ENCODE assay signal across 19 cellular contexts in genomic region chr4:78737951-78738350, GRCh38. TPM values are rescaled to one million over a fixed set of nuclear protein-coding genes. Genes with fewer than 3 reads are reported as not detected.
DNase-seq lines count a peak whose midpoint lies in the region; ATAC-seq, FAIRE-seq and TF ChIP-seq lines count a peak whose summit lies in the region.
"Had no signal": no experiment of that assay in that cellular context is flagged by ENCODE, and none has a peak within 500 bp of the region (broad histone marks: within the 10 kb centered on the region; RNA-seq: fewer than 3 reads in every experiment).

No MANE protein-coding gene starts in this region.

- CTCF ChIA-PET in HepG2 (lab: Yijun Ruan, JAX; ENCODE audit: low intra/inter-chr PET ratio, low total read pairs) (no interaction called here), activated B cell treated with CpG ODN at 0.5 μM for 24 hours (lab: Charles Lee) (no interaction called here)

- TF ChIP-seq RAD21 in HepG2 (CRISPR knock-in tag; IDR thresholded peaks at IDR 0.05) = no peak

- no peaks in the 10 kb centered on the region for H3K27me3 ChIP-seq in HepG2 (ENCODE audit: control insufficient read depth in 1 of 2, insufficient read depth in 2 of 2, low read length in 2 of 2)
- H3K27me3 ChIP-seq in right lobe of liver = no peaks in the 10 kb centered on the region
- no peaks in the 10 kb centered on the region for H3K27me3 ChIP-seq in MM.1S (replicated peaks; ENCODE audit: insufficient read depth, low read length)

- H3K9me3 ChIP-seq in HepG2 (ENCODE audit: low read length) (no peaks in the 10 kb centered on the region), right lobe of liver (no peaks in the 10 kb centered on the region), MM.1S (replicated peaks; ENCODE audit: insufficient read depth, low read length) (no peaks in the 10 kb centered on the region)
- H3K9me3 ChIP-seq: A549, HAP-1 had no signal

- H3K4me3 ChIP-seq in HepG2 (replicated peaks in 1 of 3; ENCODE audit: insufficient read depth in 1 of 3, low read depth in 2 of 3, low read length in 3 of 3) (no peak overlapping the region), right lobe of liver (no peak overlapping the region), MM.1S (ENCODE audit: low read length) (no peak overlapping the region)
- H3K4me3 ChIP-seq: A549, HAP-1 had no signal

- no peak overlapping the region for H3K9ac ChIP-seq in HepG2 (ENCODE audit: insufficient read depth, low read depth, low read length)
- H3K9ac ChIP-seq in MM.1S (ENCODE audit: low read length) = no peak overlapping the region

- H3K36me3 Mint-ChIP-seq in activated B cell treated with CpG ODN at 0.5 μM for 24 hours (ENCODE audit: low read depth) = no peaks in the 10 kb centered on the region
- H3K36me3 Mint-ChIP-seq in naive B cell = no peaks in the 10 kb centered on the region
- H3K36me3 Mint-ChIP-seq: CD4-positive, CD25-positive, alpha-beta regulatory T cell; CD8-positive, alpha-beta memory T cell had no signal

- H3K27ac Mint-ChIP-seq in activated B cell treated with CpG ODN at 0.5 μM for 24 hours (peak overlapping the region; percentile 87), naive B cell (peak overlapping the region in 5 of 6 donors; percentile 49 to 80 (median 71))

- H3K27me3 Mint-ChIP-seq in activated B cell treated with CpG ODN at 0.5 μM for 24 hours = no peaks in the 10 kb centered on the region
- no peaks in the 10 kb centered on the region for H3K27me3 Mint-ChIP-seq in naive B cell
- H3K27me3 Mint-ChIP-seq: CD8-positive, alpha-beta memory T cell had no signal

- no peaks in the 10 kb centered on the region for H3F3A ChIP-seq in MM.1S (ENCODE audit: insufficient read depth, low read length)

- intact Hi-C loops in HepG2 (cut with micrococcal nuclease; ENCODE audit: unreplicated experiment) = no loop called here
- intact Hi-C loops in right lobe of liver (cut with DNase I) = no loop called here
- intact Hi-C loops in activated B cell treated with CpG ODN at 0.5 μM for 24 hours (cut with micrococcal nuclease) = loop anchor here (1.0 kb wide), 1 partner anchor 11 kb away; no protein-coding TSS in a partner anchor

- H3K79me2 ChIP-seq in HepG2 (ENCODE audit: insufficient read depth, low read length) (no peaks in the 10 kb centered on the region), MM.1S (ENCODE audit: low read length) (no peaks in the 10 kb centered on the region)

- ATAC-seq in HepG2 = no peak
- ATAC-seq in right lobe of liver = no peak
- no peak for ATAC-seq in activated B cell treated with CpG ODN at 0.5 μM for 24 hours (ENCODE audit: low read depth)
- ATAC-seq in naive B cell (ENCODE audit: low read depth in 2 of 2) = no peak
- ATAC-seq in GM21786 (IDR thresholded peaks at IDR 0.05; ENCODE audit: unreplicated experiment) = no peak
- ATAC-seq: A549 had no signal

- H3K4me1 ChIP-seq in HepG2 (ENCODE audit: insufficient read depth, low read length) (no peaks in the 10 kb centered on the region), right lobe of liver (no peaks in the 10 kb centered on the region), MM.1S (ENCODE audit: low read length) (no peaks in the 10 kb centered on the region)
- H3K4me1 ChIP-seq: A549, HAP-1 had no signal

- DNase-seq in HepG2 (ENCODE audit: low spot score) = no peak
- no peak for DNase-seq in right lobe of liver
- DNase-seq in activated B cell treated with CpG ODN at 0.5 μM for 24 hours = no peak
- no peak for DNase-seq in naive B cell
- no peak for DNase-seq in MM.1S
- DNase-seq in glomerular visceral epithelial cell (ENCODE audit: extremely low spot score) = no peak
- DNase-seq in H4 (ENCODE audit: low spot score) = no peak
- DNase-seq: AML-193; C1 segment of cervical spinal cord; CD4-positive, CD25-positive, alpha-beta regulatory T cell; CD8-positive, alpha-beta memory T cell; COR-L47; DMS79; KBM-7 had no signal

- 8% methylated on average over 3 of the region's 3 CpGs for WGBS in HepG2 (ENCODE audit: low lambda C conversion rate)
- 56% methylated on average over 3 of the region's 3 CpGs for WGBS in right lobe of liver (ENCODE audit: insufficient coverage, low coverage, low lambda C conversion rate, missing lambda C conversion rate)

- H3K27ac ChIP-seq in HepG2 (ENCODE audit: extremely low read length, insufficient read depth, low read length) = no peak overlapping the region
- no peak overlapping the region for H3K27ac ChIP-seq in right lobe of liver
- H3K27ac ChIP-seq in MM.1S (ENCODE audit: low read length) = no peak overlapping the region
- H3K27ac ChIP-seq: 22Rv1, A549 had no signal

- POLR2A ChIA-PET in HepG2 (lab: Yijun Ruan, JAX) = no interaction called here
- POLR2A ChIA-PET in activated B cell treated with CpG ODN at 0.5 μM for 24 hours (lab: Charles Lee) = interaction anchor here (0.9 to 3.6 kb wide), 3 partner anchors 11 to 39 kb away, joined by 5 to 18 read pairs (median 14); partner anchors contain the start of gene BMP2K

- TF ChIP-seq CTCF in HepG2 (CRISPR knock-in tag; IDR thresholded peaks at IDR 0.05) (no peak), right lobe of liver (IDR thresholded peaks at IDR 0.05) (no peak), activated B cell treated with CpG ODN at 0.5 μM for 24 hours (IDR thresholded peaks at IDR 0.05) (no peak), MM.1S (IDR thresholded peaks at IDR 0.05; ENCODE audit: low read length) (no peak)

- no peak for TF ChIP-seq EP300 in HepG2 (IDR thresholded peaks at IDR 0.05; ENCODE audit: low read depth in 2 of 2, low read length in 2 of 2)
- no peak for TF ChIP-seq EP300 in HepG2 (CRISPR knock-in tag; IDR thresholded peaks at IDR 0.05; ENCODE audit: borderline replicate concordance)

- H3K4me1 Mint-ChIP-seq in activated B cell treated with CpG ODN at 0.5 μM for 24 hours = peaks cover 66% of the 10 kb centered on the region
- H3K4me1 Mint-ChIP-seq in naive B cell = peaks cover 34 to 58% (median 37%) of the 10 kb centered on the region in 3 donors
- H3K4me1 Mint-ChIP-seq: CD4-positive, CD25-positive, alpha-beta regulatory T cell had no signal

- H3K36me3 ChIP-seq in HepG2 (replicated peaks in 1 of 2; ENCODE audit: control insufficient read depth in 1 of 2, insufficient read depth in 2 of 2, low read length in 2 of 2) (no peaks in the 10 kb centered on the region), right lobe of liver (no peaks in the 10 kb centered on the region), MM.1S (replicated peaks; ENCODE audit: insufficient read depth, low read length) (no peaks in the 10 kb centered on the region)
- H3K36me3 ChIP-seq: HAP-1 had no signal

- BruUV-seq in HepG2 (replicated peaks; lab: Mats Ljungman, UMichigan) = no TSS peak

- H3K9me3 Mint-ChIP-seq in activated B cell treated with CpG ODN at 0.5 μM for 24 hours (no peaks in the 10 kb centered on the region), naive B cell (no peaks in the 10 kb centered on the region)
- H3K9me3 Mint-ChIP-seq: CD4-positive, CD25-positive, alpha-beta regulatory T cell; CD8-positive, alpha-beta memory T cell had no signal

- H3K9me2 ChIP-seq in MM.1S (replicated peaks; ENCODE audit: insufficient read depth, low read length) = no peaks in the 10 kb centered on the region

- no peak overlapping the region for H2AFZ ChIP-seq in HepG2 (ENCODE audit: low read length)
- H2AFZ ChIP-seq in MM.1S (ENCODE audit: low read length) = no peak overlapping the region

- H3K4me3 Mint-ChIP-seq in activated B cell treated with CpG ODN at 0.5 μM for 24 hours (no peak overlapping the region), naive B cell (peak overlapping the region in 1 of 8 donors; percentile 54)
- H3K4me3 Mint-ChIP-seq: CD4-positive, CD25-positive, alpha-beta regulatory T cell; CD8-positive, alpha-beta memory T cell had no signal

- H3K4me2 ChIP-seq in HepG2 (ENCODE audit: low read depth, low read length) (no peak overlapping the region), MM.1S (ENCODE audit: low read depth, low read length) (no peak overlapping the region)
- H3K4me2 ChIP-seq: A549 had no signal

- H4K20me1 ChIP-seq in HepG2 (ENCODE audit: insufficient read depth, low read length) = no peaks in the 10 kb centered on the region
- no peaks in the 10 kb centered on the region for H4K20me1 ChIP-seq in MM.1S (ENCODE audit: insufficient read depth, low read length)

- TF ChIP-seq POLR2A in HepG2 (IDR thresholded peaks at IDR 0.05; ENCODE audit: insufficient read depth in 1 of 2, low read depth in 2 of 2, low read length in 2 of 2) (no peak), right lobe of liver (IDR thresholded peaks at IDR 0.05) (no peak)

- in situ Hi-C loops in HepG2 (cut with HindIII; ENCODE audit: extremely low pct_ligation_motif_present, low pct_unique_long_range_greater_than_20kb) = no loop called here

- FAIRE-seq in HepG2 (lab: Jason Lieb, UNC) = no peak
- FAIRE-seq: A549, D721Med had no signal

TF ChIP-seq in HepG2, 621 proteins besides CTCF, POLR2A, EP300 and RAD21 (continues in another document):
- peak; percentile 83 for TF ChIP-seq PCBP2 (optimal IDR thresholded peaks at IDR 0.05; ENCODE audit: low read depth, low read length, poor library complexity, severe bottlenecking)

RNA-seq across cellular contexts. Expression of gene BMP2K, which starts 38.2 kb away (rescaled TPM):
- 15.2 and 15.4 TPM in 2 replicates for total RNA-seq in HepG2 (2016; rRNA removed; fragmentation: Illumina TruSeq; extraction: Trizol)
- total RNA-seq in HepG2 (2016; cell fraction: cytosol; rRNA removed; fragmentation: Illumina TruSeq; extraction: Trizol; ENCODE audit: low read depth) = 10.8 and 11.6 TPM in 2 replicates
- 15.3 and 16.6 TPM in 2 replicates for total RNA-seq in HepG2 (2016; cell fraction: insoluble cytoplasmic fraction; rRNA removed; fragmentation: Illumina TruSeq; extraction: Trizol)
- total RNA-seq in HepG2 (2016; cell fraction: membrane; rRNA removed; fragmentation: Illumina TruSeq; extraction: Trizol) = 13.6 and 14.1 TPM in 2 replicates
- 24.2 and 28.7 TPM in 2 replicates for total RNA-seq in HepG2 (2016; cell fraction: nucleus; rRNA removed; fragmentation: Illumina TruSeq; extraction: Trizol)
- 8.4 and 8.6 TPM in 2 replicates for polyA plus RNA-seq in HepG2 (2011; rRNA removed)
- 2.6 and 4.6 TPM in 2 replicates for polyA plus RNA-seq in HepG2 (2011; cell fraction: cytosol; rRNA removed)
- polyA plus RNA-seq in HepG2 (2011; cell fraction: nucleus; rRNA removed) = 8.0 and 11.5 TPM in 2 replicates
- 5.8 and 6.0 TPM in 2 replicates for polyA plus RNA-seq in HepG2 (2012)
- 1.8 and 2.2 TPM in 2 replicates for polyA plus RNA-seq in HepG2 (2016; cell fraction: cytosol; fragmentation: Illumina TruSeq; extraction: Trizol; ENCODE audit: low read depth)
- 13.3 and 15.6 TPM in 2 replicates for polyA plus RNA-seq in HepG2 (2016; cell fraction: insoluble cytoplasmic fraction; fragmentation: Illumina TruSeq; extraction: Trizol; ENCODE audit: low read depth)
- polyA plus RNA-seq in HepG2 (2016; cell fraction: membrane; fragmentation: Illumina TruSeq; extraction: Trizol; ENCODE audit: low read depth) = 5.5 and 6.9 TPM in 2 replicates
- polyA plus RNA-seq in HepG2 (2016; cell fraction: nucleus; fragmentation: Illumina TruSeq; extraction: Trizol; ENCODE audit: insufficient read depth, low read depth) = 13.3 and 15.9 TPM in 2 replicates
- 13.4 and 13.5 TPM in 2 replicates for polyA minus RNA-seq in HepG2 (2011; rRNA and poly(A)+ RNA removed; ENCODE audit: low replicate concordance)
- polyA minus RNA-seq in HepG2 (2011; cell fraction: cytosol; rRNA and poly(A)+ RNA removed) = 6.9 and 8.5 TPM in 2 replicates
- 56.5 and 68.0 TPM in 2 replicates for polyA minus RNA-seq in HepG2 (2011; cell fraction: nucleus; rRNA and poly(A)+ RNA removed)
- 10 to 100 TPM; 13.1 to 23.3 (median 18.2) TPM for total RNA-seq in right lobe of liver
- 112 and 135 TPM in 2 replicates for total RNA-seq in activated B cell treated with CpG ODN at 0.5 μM for 24 hours
- polyA plus RNA-seq in naive B cell (ENCODE audit: low read depth in 6 of 6) = 10 to 100 TPM in 5 of 6 donors, 1 to 10 TPM in 1; 7.1 to 35.4 (median 28.9) TPM
- total RNA-seq in H4 (2014; rRNA removed; shearing (Covaris generic)) = 8.9 and 23.7 TPM in 2 replicates
